12 cellular contexts compared by ENCODE assay signal in the genomic region with DNA sequence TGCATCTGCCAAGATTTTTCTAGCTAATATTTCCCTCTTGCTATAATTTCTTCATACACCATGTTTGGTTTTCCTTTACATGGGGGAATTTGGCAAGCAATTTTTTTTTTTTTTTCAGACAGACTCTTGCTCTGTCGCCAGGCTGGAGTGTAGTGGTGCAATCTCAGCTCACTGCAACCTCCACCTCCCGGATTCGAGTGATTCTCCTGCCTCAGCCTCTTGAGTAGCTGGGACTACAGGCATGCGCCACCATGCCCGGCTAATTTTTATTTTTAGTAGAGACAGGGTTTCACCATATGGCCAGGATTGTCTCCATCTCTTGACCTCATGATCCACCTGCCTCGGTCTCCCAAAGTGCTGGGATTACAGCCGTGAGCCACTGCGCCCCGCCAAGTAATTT. TPM values are rescaled to one million over a fixed set of nuclear protein-coding genes. Genes with fewer than 3 reads are reported as not detected.
A peak's percentile ranks its signal among the peaks of the same experiment; 100 is the strongest.
DNase-seq lines count a peak whose midpoint lies in the region; ATAC-seq and TF ChIP-seq lines count a peak whose summit lies in the region.
"Not testable (repeated sequence)": the region's sequence is repeated elsewhere in the genome, so short reads cannot be mapped to it uniquely, and the experiment has no call there.
"Had no signal": no experiment of that assay in that cellular context is flagged by ENCODE, and none has a peak within 500 bp of the region (broad histone marks: within the 10 kb centered on the region; RNA-seq: fewer than 3 reads in every experiment).

No MANE protein-coding gene starts in this region.

- not testable (repeated sequence) for H3K27me3 ChIP-seq in Caco-2 (replicated peaks; ENCODE audit: control insufficient read depth, insufficient read depth, low read length); Peyer's patch; gastroesophageal sphincter; lower lobe of right lung (ENCODE audit: low read depth); skeletal muscle tissue (ENCODE audit: control insufficient read depth in 3 of 3, insufficient read depth in 3 of 3, low read length in 3 of 3); tibial artery

- WGBS in gastroesophageal sphincter (ENCODE audit: low coverage in 1 of 2), 2 donors = 91 to 96% methylated on average over 9 of the region's 9 CpGs

- not testable (repeated sequence) for TF ChIP-seq POLR2A in Peyer's patch (IDR thresholded peaks at IDR 0.05); gastroesophageal sphincter (IDR thresholded peaks at IDR 0.05)

- not testable (repeated sequence) for H3K36me3 Mint-ChIP-seq in Caco-2 (ENCODE audit: insufficient read depth, unreplicated experiment); activated T-cell treated with anti-CD3 and anti-CD28 coated beads, Interleukin-2, amount 50 U/mL, for 24 hours (ENCODE audit: low read depth)

- H3K9ac ChIP-seq in skeletal muscle tissue (ENCODE audit: low read depth in 1 of 3, low read length in 3 of 3) = not testable (repeated sequence)

- not testable (repeated sequence) for H3K9me3 ChIP-seq in Caco-2; Peyer's patch; gastroesophageal sphincter; lower lobe of right lung; skeletal muscle tissue (ENCODE audit: control insufficient read depth in 3 of 3, low read length in 3 of 3); tibial artery

- H3K4me3 Mint-ChIP-seq in Caco-2 (ENCODE audit: unreplicated experiment) = peak overlapping the region; percentile 27
- H3K4me3 Mint-ChIP-seq in activated T-cell treated with anti-CD3 and anti-CD28 coated beads, Interleukin-2, amount 50 U/mL, for 24 hours = peak overlapping the region; percentile 30

- ATAC-seq in gastroesophageal sphincter, lower lobe of right lung: not testable (repeated sequence)

- not testable (repeated sequence) for BruUV-seq in Caco-2 (replicated peaks; lab: Mats Ljungman, UMichigan)

- not testable (repeated sequence) for H3K4me1 Mint-ChIP-seq in Caco-2 (ENCODE audit: low read depth, unreplicated experiment)
- peaks cover 23% of the 10 kb centered on the region for H3K4me1 Mint-ChIP-seq in activated T-cell treated with anti-CD3 and anti-CD28 coated beads, Interleukin-2, amount 50 U/mL, for 24 hours (ENCODE audit: low read depth)

- H3K4me1 ChIP-seq in Caco-2 (peaks cover 18% of the 10 kb centered on the region), lower lobe of right lung (peaks cover 26% of the 10 kb centered on the region), skeletal muscle tissue (ENCODE audit: control insufficient read depth in 3 of 3, insufficient read depth in 3 of 3, low read length in 3 of 3) (peaks cover 0 to 25% (median 0%) of the 10 kb centered on the region in 3 donors)
- not testable (repeated sequence) for H3K4me1 ChIP-seq in Peyer's patch, gastroesophageal sphincter, tibial artery

- H3K9me3 Mint-ChIP-seq in Caco-2 (ENCODE audit: unreplicated experiment); activated T-cell treated with anti-CD3 and anti-CD28 coated beads, Interleukin-2, amount 50 U/mL, for 24 hours: not testable (repeated sequence)

- not testable (repeated sequence) for TF ChIP-seq EP300 in gastroesophageal sphincter (IDR thresholded peaks at IDR 0.05)

- intact Hi-C loops in Caco-2 (cut with micrococcal nuclease; ENCODE audit: unreplicated experiment); lower lobe of right lung (cut with DNase I); tibial artery (cut with DNase I; ENCODE audit: low total_unique reads): not testable (repeated sequence)

- not testable (repeated sequence) for H3K27ac Mint-ChIP-seq in Caco-2 (ENCODE audit: unreplicated experiment)
- H3K27ac Mint-ChIP-seq in activated T-cell treated with anti-CD3 and anti-CD28 coated beads, Interleukin-2, amount 50 U/mL, for 24 hours = peak overlapping the region; percentile 85

- peak overlapping the region in 3 of 4 donors; percentile 41 to 62 (median 46) for H3K27ac ChIP-seq in Peyer's patch
- H3K27ac ChIP-seq in caudate nucleus (ENCODE audit: low read depth, low read length) = peak overlapping the region; percentile 55
- H3K27ac ChIP-seq in gastroesophageal sphincter = peak overlapping the region in 2 of 4 donors; percentile 17 to 51
- peak overlapping the region; percentile 69 for H3K27ac ChIP-seq in lower lobe of right lung
- peak overlapping the region; percentile 62 for H3K27ac ChIP-seq in skeletal muscle tissue (ENCODE audit: low read depth, low read length)
- H3K27ac ChIP-seq in tibial artery = not testable (repeated sequence)

- POLR2A ChIA-PET in Caco-2 (lab: Charles Lee) = interaction anchor here (1.7 kb wide), 1 partner anchor 44 kb away, joined by 8 read pairs; no protein-coding TSS in a partner anchor

- DNase-seq in Caco-2; Peyer's patch; activated T-cell treated with anti-CD3 and anti-CD28 coated beads, Interleukin-2, amount 50 U/mL, for 24 hours; caudate nucleus (lab: John Stamatoyannopoulos, UW); lower lobe of right lung; tibial artery: not testable (repeated sequence)

- not testable (repeated sequence) for H3K36me3 ChIP-seq in Caco-2 (ENCODE audit: control insufficient read depth, insufficient read depth, low read length); Peyer's patch; gastroesophageal sphincter; skeletal muscle tissue (ENCODE audit: control insufficient read depth in 3 of 3, insufficient read depth in 3 of 3, low read length in 3 of 3); tibial artery
- peaks cover 10% of the 10 kb centered on the region for H3K36me3 ChIP-seq in lower lobe of right lung

- CTCF ChIA-PET in Caco-2 (lab: Charles Lee) = interaction anchor here (0.6 to 2.4 kb wide), 11 partner anchors 44 to 278 kb away, joined by 3 to 17 read pairs (median 5); partner anchors contain the start of gene CCR5

- not testable (repeated sequence) for H3K27me3 Mint-ChIP-seq in Caco-2 (ENCODE audit: insufficient read depth, unreplicated experiment); activated T-cell treated with anti-CD3 and anti-CD28 coated beads, Interleukin-2, amount 50 U/mL, for 24 hours

- not testable (repeated sequence) for TF ChIP-seq CTCF in Caco-2 (IDR thresholded peaks at IDR 0.05; ENCODE audit: insufficient read depth in 1 of 2, low read depth in 1 of 2, low read length in 1 of 2, severe bottlenecking in 1 of 2, unreplicated experiment in 1 of 2); Peyer's patch (IDR thresholded peaks at IDR 0.05); gastroesophageal sphincter (IDR thresholded peaks at IDR 0.05); lower lobe of right lung (IDR thresholded peaks at IDR 0.05); tibial artery (IDR thresholded peaks at IDR 0.05)

- not testable (repeated sequence) for H3K4me3 ChIP-seq in Caco-2 (ENCODE audit: low read depth, low read length)
- H3K4me3 ChIP-seq in Peyer's patch = peak overlapping the region in 3 of 4 donors; percentile 26 to 28 (median 26)
- peak overlapping the region; percentile 14 to 32 for H3K4me3 ChIP-seq in gastroesophageal sphincter
- peak overlapping the region; percentile 50 for H3K4me3 ChIP-seq in lower lobe of right lung
- peak overlapping the region in 2 of 3 donors; percentile 19 to 33 for H3K4me3 ChIP-seq in skeletal muscle tissue (ENCODE audit: low read length in 3 of 3)
- H3K4me3 ChIP-seq in tibial artery = peak overlapping the region; percentile 24

RNA-seq across cellular contexts. Expression of gene CCR1, which starts 0.6 kb away (rescaled TPM):
- 1.7 and 2.9 TPM in 2 replicates for total RNA-seq in Caco-2 (2022)
- total RNA-seq in Peyer's patch = 1 to 10 TPM in 3 of 4 donors, under 1 TPM in 1; 0.95 to 6.6 (median 1.5) TPM
- total RNA-seq in gastroesophageal sphincter = 10 to 100 TPM in 2 of 4 donors, 1 to 10 TPM in 2; 1.9 to 32.3 (median 8.7) TPM
- 47.4 TPM for total RNA-seq in lower lobe of right lung
- 3.7 TPM for total RNA-seq in skeletal muscle tissue
- total RNA-seq: H7 had no signal

RNA-seq across cellular contexts. Expression of gene CCR3, which starts 34.7 kb away (rescaled TPM):
- total RNA-seq in Caco-2 (2022) (0.64 and 0.65 TPM in 2 replicates), Peyer's patch (not detected), gastroesophageal sphincter (not detected), lower lobe of right lung (not detected), skeletal muscle tissue (not detected)
- total RNA-seq: H7, mucosa of gallbladder, sciatic nerve, urinary bladder had no signal
